24 cellular contexts compared by ENCODE assay signal in the genomic region with DNA sequence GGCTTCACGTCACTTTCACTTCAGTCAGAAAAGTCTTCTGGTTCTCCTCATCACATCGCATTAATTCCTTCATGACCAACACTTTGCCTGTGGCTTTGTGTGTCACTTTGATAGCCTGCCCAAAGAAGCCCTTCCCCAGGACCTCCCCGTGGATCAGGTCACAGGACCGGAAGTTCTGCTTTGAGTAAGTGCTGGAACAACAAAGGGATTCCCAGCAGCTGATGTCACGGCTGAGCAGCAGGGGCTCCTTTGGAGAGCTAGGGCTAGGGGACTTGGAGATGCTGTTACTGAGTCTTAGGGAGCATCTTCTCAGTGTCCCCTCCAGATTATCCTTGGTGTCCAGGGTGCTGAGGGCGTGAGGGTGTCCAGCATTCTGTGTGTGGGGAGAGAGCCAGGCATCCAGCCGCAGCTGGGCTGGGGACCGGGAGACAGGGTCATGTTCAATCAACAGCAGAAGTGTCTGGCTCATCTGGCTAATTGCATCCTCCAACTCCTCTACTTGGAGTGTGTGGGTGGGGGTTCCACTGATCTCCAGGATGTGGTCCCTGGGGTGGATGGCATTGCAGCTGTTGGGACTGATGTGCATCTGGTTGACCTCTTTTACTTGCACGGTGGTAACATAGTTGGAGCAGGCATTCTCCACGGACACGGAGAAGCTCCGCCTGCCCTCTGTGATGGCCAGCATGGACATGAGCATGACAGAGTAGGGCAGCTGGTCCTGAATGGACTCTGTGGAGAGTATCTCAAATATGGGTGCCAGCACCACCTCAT. TPM values are rescaled to one million over a fixed set of nuclear protein-coding genes. Genes with fewer than 3 reads are reported as not detected.
DNase-seq lines count a peak whose midpoint lies in the region; ATAC-seq and TF ChIP-seq lines count a peak whose summit lies in the region.
"Had no signal": no experiment of that assay in that cellular context is flagged by ENCODE, and none has a peak within 500 bp of the region (broad histone marks: within the 10 kb centered on the region; RNA-seq: fewer than 3 reads in every experiment).

No MANE protein-coding gene starts in this region.

- H2BK120ac ChIP-seq in H9 (ENCODE audit: low read depth, low read length, poor library complexity, severe bottlenecking): no peak overlapping the region

- no peak overlapping the region for H2BK5ac ChIP-seq in H9 (ENCODE audit: insufficient read length, low read length)

- ATAC-seq in stimulated activated naive B cell treated with anti-CD40 and anti-IgM and Interleukin-4, amounts not matched to agents 10 μg/mL and 1 μg/mL and 100 μg/mL, for 72 hours (replicated peaks): no peak
- ATAC-seq: left cardiac atrium, T-cell, upper lobe of right lung had no signal

- H3K56ac ChIP-seq in H9 (ENCODE audit: insufficient read length, low read depth, low read length): no peak overlapping the region

- H3K4me3 Mint-ChIP-seq in H9: no peak overlapping the region
- no peak overlapping the region for H3K4me3 Mint-ChIP-seq in stimulated activated naive B cell treated with anti-CD40 and anti-IgM and Interleukin-4, amounts not matched to agents 10 μg/mL and 1 μg/mL and 100 μg/mL, for 72 hours
- H3K4me3 Mint-ChIP-seq: T-cell had no signal

- H3K18ac ChIP-seq in H9 (ENCODE audit: insufficient read length, low read depth, low read length): no peak overlapping the region

- in situ Hi-C loops in brain microvascular endothelial cell (cut with HindIII; ENCODE audit: low pct_ligation_motif_present, low sequenced_read_pairs): no loop called here

- H2AK5ac ChIP-seq in H9 (ENCODE audit: insufficient read length, low read length): no peak overlapping the region

- H2AFZ ChIP-seq in H9 (ENCODE audit: low read length): no peak overlapping the region
- H2AFZ ChIP-seq: PC-9 had no signal

- no peak overlapping the region for H3K23ac ChIP-seq in H9 (ENCODE audit: insufficient read length, low read depth, low read length)

- peaks cover 0 to 5% (median 4%) of the 10 kb centered on the region in 3 experiments; a peak in 4 of 7 replicates for H3K36me3 Mint-ChIP-seq in H9 (ENCODE audit: insufficient read depth in 1 of 3, low read depth in 3 of 3)
- no peaks in the 10 kb centered on the region for H3K36me3 Mint-ChIP-seq in stimulated activated naive B cell treated with anti-CD40 and anti-IgM and Interleukin-4, amounts not matched to agents 10 μg/mL and 1 μg/mL and 100 μg/mL, for 72 hours
- H3K36me3 Mint-ChIP-seq: T-cell had no signal

- H3T11ph ChIP-seq in H9 (ENCODE audit: low read length): no peak overlapping the region

- DNase-seq in AG08396 (ENCODE audit: low spot score) (peak; percentile 25), H9 (peak; percentile 34), brain microvascular endothelial cell (peak; percentile 57), left kidney (ENCODE audit: low read depth, low spot score) (peak; percentile 41), GM20000 (ENCODE audit: low spot score) (no peak), COLO668 (lab: John Stamatoyannopoulos, UW; ENCODE audit: unreplicated experiment) (no peak), UCSD-AML1 (lab: John Stamatoyannopoulos, UW; ENCODE audit: unreplicated experiment) (no peak)
- no peak for DNase-seq in stimulated activated naive B cell treated with anti-CD40 and anti-IgM and Interleukin-4, amounts not matched to agents 10 μg/mL and 1 μg/mL and 100 μg/mL, for 72 hours
- DNase-seq: activated CD4-positive, CD25-positive, alpha-beta regulatory T cell; adrenal gland; colonic mucosa; heart right ventricle; KBM-7; left cardiac atrium; NCI-H1436; NCI-H446; PC-9; spleen; stimulated activated naive CD4-positive, alpha-beta T cell treated with Interleukin-2 at 50 U/mL for 16 hours; T-cell; upper lobe of right lung had no signal

- H3K27me3 Mint-ChIP-seq in H9 (ENCODE audit: low read depth): peaks cover 10% of the 10 kb centered on the region
- H3K27me3 Mint-ChIP-seq in stimulated activated naive B cell treated with anti-CD40 and anti-IgM and Interleukin-4, amounts not matched to agents 10 μg/mL and 1 μg/mL and 100 μg/mL, for 72 hours: peaks cover 8 to 10% of the 10 kb centered on the region in 2 donors

- H3K36me3 ChIP-seq in brain microvascular endothelial cell (replicated peaks): no peaks in the 10 kb centered on the region
- H3K36me3 ChIP-seq: adrenal gland, colonic mucosa, heart right ventricle, spleen, upper lobe of right lung had no signal

- H3K27me3 ChIP-seq in H9 (ENCODE audit: insufficient read depth, low read length) (no peaks in the 10 kb centered on the region), brain microvascular endothelial cell (replicated peaks) (no peaks in the 10 kb centered on the region)
- H3K27me3 ChIP-seq: colonic mucosa, upper lobe of right lung had no signal

- no peak overlapping the region for H3K4me2 ChIP-seq in H9 (ENCODE audit: insufficient read depth, insufficient read length, low read length)
- H3K4me2 ChIP-seq: PC-9 had no signal

- H3K9me3 Mint-ChIP-seq in H9: peaks cover 54 to 61% of the 10 kb centered on the region in 2 experiments
- H3K9me3 Mint-ChIP-seq in stimulated activated naive B cell treated with anti-CD40 and anti-IgM and Interleukin-4, amounts not matched to agents 10 μg/mL and 1 μg/mL and 100 μg/mL, for 72 hours: no peaks in the 10 kb centered on the region
- H3K9me3 Mint-ChIP-seq: activated T-helper 2 cell treated with anti-CD3 and anti-CD28 coated beads, Interferon-gamma antibody, Interleukin-2, Interleukin-4, amounts not matched to agents 10 μg/mL and 5 μg/mL and 100 μg/mL, durations not matched to agents 14 hours and 24 hours and 36 hours; T-cell had no signal

- no peak for TF ChIP-seq CTCF in H9 (conservative IDR thresholded peaks at IDR 0.05)
- TF ChIP-seq CTCF in brain microvascular endothelial cell (IDR thresholded peaks at IDR 0.05; ENCODE audit: low read depth, low read length, missing control alignments): no peak
- no peak for TF ChIP-seq CTCF in GM20000 (IDR thresholded peaks at IDR 0.05; ENCODE audit: extremely low read depth, missing control alignments)

- H2BK20ac ChIP-seq in H9 (ENCODE audit: low read depth, low read length, poor library complexity, severe bottlenecking): no peak overlapping the region

- H3K9me3 ChIP-seq in H9 (ENCODE audit: control insufficient read depth, low read depth, low read length): no peaks in the 10 kb centered on the region
- H3K9me3 ChIP-seq: adrenal gland, colonic mucosa, heart right ventricle, spleen, upper lobe of right lung had no signal

- WGBS in H9 (ENCODE audit: extremely low coverage, insufficient read length, low lambda C conversion rate): no CpG with 5 or more reads among the region's 12 CpGs

- H3K4ac ChIP-seq in H9 (ENCODE audit: low read depth, low read length): no peak overlapping the region

- no peaks in the 10 kb centered on the region for H3K23me2 ChIP-seq in H9 (ENCODE audit: insufficient read length, low read depth, low read length, poor library complexity, severe bottlenecking)

- no peak overlapping the region for H3K4me3 ChIP-seq in brain microvascular endothelial cell (ENCODE audit: low read depth, low read length)
- H3K4me3 ChIP-seq: adrenal gland, colonic mucosa, heart right ventricle, PC-9, spleen, upper lobe of right lung had no signal

- peaks cover 0 to 2% of the 10 kb centered on the region in 2 experiments; a peak in 2 of 4 replicates for H3K4me1 Mint-ChIP-seq in H9
- no peaks in the 10 kb centered on the region for H3K4me1 Mint-ChIP-seq in stimulated activated naive B cell treated with anti-CD40 and anti-IgM and Interleukin-4, amounts not matched to agents 10 μg/mL and 1 μg/mL and 100 μg/mL, for 72 hours

- no peak overlapping the region for H4K91ac ChIP-seq in H9 (ENCODE audit: insufficient read length, low read depth, low read length)

- no peaks in the 10 kb centered on the region for H3K4me1 ChIP-seq in H9 (ENCODE audit: insufficient read depth, low read length)
- H3K4me1 ChIP-seq: adrenal gland, colonic mucosa, heart right ventricle, spleen, upper lobe of right lung had no signal

- no peaks in the 10 kb centered on the region for H3K79me2 ChIP-seq in H9 (ENCODE audit: insufficient read depth, low read length)

- no peak overlapping the region for H4K8ac ChIP-seq in H9 (replicated peaks; ENCODE audit: insufficient read length, low read depth, low read length)

- no peak overlapping the region for H2BK12ac ChIP-seq in H9 (ENCODE audit: insufficient read length, low read depth, low read length)

- no peaks in the 10 kb centered on the region for H4K20me1 ChIP-seq in H9 (ENCODE audit: control insufficient read depth, insufficient read depth, insufficient read length)

- no peak overlapping the region for H3K9ac ChIP-seq in H9 (ENCODE audit: extremely low read depth, insufficient read length, low read length)

- H3K79me1 ChIP-seq in H9 (ENCODE audit: insufficient read depth, low read depth, low read length, poor library complexity, severe bottlenecking): no peaks in the 10 kb centered on the region

- H3K27ac ChIP-seq in H9 (ENCODE audit: insufficient read length, low read depth, low read length) (no peak overlapping the region), brain microvascular endothelial cell (no peak overlapping the region)
- H3K27ac ChIP-seq: adrenal gland, colonic mucosa, epithelial cell of prostate, heart right ventricle, PC-9, spleen, upper lobe of right lung had no signal

- H3K14ac ChIP-seq in H9 (ENCODE audit: insufficient read depth, low read length): no peak overlapping the region

- no peak overlapping the region for H3K27ac Mint-ChIP-seq in H9
- no peak overlapping the region for H3K27ac Mint-ChIP-seq in stimulated activated naive B cell treated with anti-CD40 and anti-IgM and Interleukin-4, amounts not matched to agents 10 μg/mL and 1 μg/mL and 100 μg/mL, for 72 hours
- H3K27ac Mint-ChIP-seq: activated T-helper 2 cell treated with anti-CD3 and anti-CD28 coated beads, Interferon-gamma antibody, Interleukin-2, Interleukin-4, amounts not matched to agents 10 μg/mL and 5 μg/mL and 100 μg/mL, durations not matched to agents 14 hours and 24 hours and 36 hours; T-cell had no signal

- no peak overlapping the region for H2BK15ac ChIP-seq in H9 (ENCODE audit: low read depth, low read length)

- H4K5ac ChIP-seq in H9 (ENCODE audit: insufficient read length, low read depth, low read length): no peak overlapping the region

RNA-seq across cellular contexts. Expression of a gene that starts 39.2 kb away (rescaled TPM):
- total RNA-seq in H9 (2021): 0.07 and 0.15 TPM in 2 replicates
- total RNA-seq: activated CD8-positive, alpha-beta memory T cell treated with anti-CD3 and anti-CD28 coated beads for 36 hours; activated T-helper 2 cell treated with anti-CD3 and anti-CD28 coated beads, Interferon-gamma antibody, Interleukin-2, Interleukin-4, amounts not matched to agents 10 μg/mL and 5 μg/mL and 100 μg/mL, durations not matched to agents 14 hours and 24 hours and 36 hours; PC-9 had no signal

RNA-seq across cellular contexts. Expression of a gene that starts 53.1 kb away (rescaled TPM):
- 13.0 and 14.0 TPM in 2 replicates for total RNA-seq in H9 (2021)

Comparison
In these comparisons a context has a peak if more than half of its experiments do, and no peak if none do; other contexts are left out.
1. DNase-seq: peak in AG08396 (single experiment), H9 (single experiment), brain microvascular endothelial cell (single experiment) and left kidney (single experiment); none in GM20000 (single experiment), COLO668 (single experiment), UCSD-AML1 (single experiment) and stimulated activated naive B cell treated with anti-CD40 and anti-IgM and Interleukin-4, amounts not matched to agents 10 μg/mL and 1 μg/mL and 100 μg/mL, for 72 hours (single experiment).